ENCODE assay signal across 9 cellular contexts in the genomic region with DNA sequence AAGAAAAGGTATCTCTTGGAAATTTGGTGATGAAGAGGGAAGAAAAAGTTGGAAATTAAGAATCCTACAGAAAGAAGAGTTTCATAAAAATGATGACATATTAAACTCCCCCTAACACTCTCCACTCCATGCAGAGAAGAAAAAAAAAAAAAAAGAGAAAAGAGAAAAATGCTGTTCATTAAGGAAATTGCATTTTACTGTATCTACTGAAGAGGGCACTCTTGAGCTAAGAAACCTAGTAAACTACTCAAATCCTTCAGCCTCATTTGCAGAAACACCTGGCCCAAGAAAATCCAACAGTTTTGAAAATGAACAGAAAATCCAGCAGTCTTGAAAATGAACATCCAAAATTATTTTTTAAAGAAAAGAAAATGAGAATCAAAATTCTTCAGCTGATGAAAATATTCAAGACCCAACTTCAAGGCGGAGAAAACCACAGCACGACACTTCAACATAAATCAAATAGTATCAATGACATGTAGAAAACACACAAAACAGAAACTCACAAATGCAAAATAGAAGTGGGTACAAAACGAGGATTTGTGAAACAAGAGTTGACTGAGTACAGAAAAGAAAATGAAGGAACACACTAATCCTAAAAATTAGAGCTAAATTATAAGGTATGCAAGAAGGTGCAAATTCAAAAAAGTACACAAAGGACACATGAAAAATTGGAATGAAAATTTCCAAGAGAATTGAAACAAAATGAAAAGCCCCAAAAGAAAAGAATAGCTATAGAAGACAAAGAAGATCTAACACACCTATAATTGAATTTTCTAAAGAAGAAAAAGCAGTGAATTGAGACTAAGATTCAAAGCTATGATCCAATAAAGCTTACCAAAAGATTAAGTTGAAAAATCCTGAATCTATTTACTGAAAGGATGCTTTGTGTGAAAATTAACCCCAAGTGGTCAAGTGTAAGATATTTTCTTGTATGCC.
DNase-seq lines count a peak whose midpoint lies in the region; ATAC-seq, FAIRE-seq and TF ChIP-seq lines count a peak whose summit lies in the region.
"Had no signal": no experiment of that assay in that cellular context is flagged by ENCODE, and none has a peak within 500 bp of the region (broad histone marks: within the 10 kb centered on the region; RNA-seq: fewer than 3 reads in every experiment).

No MANE protein-coding gene starts in this region.

- H3K36me3 ChIP-seq in IMR-90 (ENCODE audit: control insufficient read depth, insufficient read depth, low read length) (no peaks in the 10 kb centered on the region), spleen (no peaks in the 10 kb centered on the region)

- no peak overlapping the region for H4K5ac ChIP-seq in IMR-90 (ENCODE audit: low read depth, low read length)

- no peak for TF ChIP-seq POLR2A in IMR-90 (IDR thresholded peaks at IDR 0.05; ENCODE audit: low read depth, low read length)
- TF ChIP-seq POLR2A in spleen (IDR thresholded peaks at IDR 0.05): no peak
- no peak for TF ChIP-seq POLR2A in GM18505 (IDR thresholded peaks at IDR 0.05; ENCODE audit: borderline replicate concordance, extremely low read depth, insufficient read depth, insufficient read length)

- H3K9me3 ChIP-seq in IMR-90 (ENCODE audit: control insufficient read depth, insufficient read depth, low read length): peaks cover 2% of the 10 kb centered on the region; the same call in 1 of the 2 replicates
- H3K9me3 ChIP-seq in spleen: peaks cover 0 to 19% (median 15%) of the 10 kb centered on the region in 8 donors

- H2AK9ac ChIP-seq in IMR-90 (replicated peaks; ENCODE audit: low read depth, low read length, poor library complexity): no peak overlapping the region

- peak; percentile 65 for TF ChIP-seq RAD21 in IMR-90 (IDR thresholded peaks at IDR 0.05; ENCODE audit: low read length)

- H2BK120ac ChIP-seq in IMR-90 (ENCODE audit: low read depth, low read length): no peak overlapping the region

- no peak overlapping the region for H3K4me3 ChIP-seq in IMR-90 (ENCODE audit: insufficient read depth, low read depth, low read length)
- H3K4me3 ChIP-seq in spleen: no peak overlapping the region
- H3K4me3 ChIP-seq: lung had no signal

- H3K4me2 ChIP-seq in IMR-90 (ENCODE audit: low read depth, low read length): no peak overlapping the region

- H3K27ac ChIP-seq in IMR-90 (ENCODE audit: insufficient read depth, low read length) (no peak overlapping the region), spleen (no peak overlapping the region)

- H3K56ac ChIP-seq in IMR-90 (ENCODE audit: extremely low read depth, insufficient read depth, low read length): no peak overlapping the region

- peak; percentile 88 for FAIRE-seq in D721Med (lab: Jason Lieb, UNC)

- H2AK5ac ChIP-seq in IMR-90 (ENCODE audit: low read depth, low read length): no peak overlapping the region

- intact Hi-C loops in IMR-90 (cut with micrococcal nuclease) (loop anchor here (1.0 to 5.0 kb wide), 2 partner anchors 451 to 711 kb away; no protein-coding TSS in a partner anchor), spleen (cut with DNase I; ENCODE audit: low total_unique reads) (no loop called here)

- dilution Hi-C loops in IMR-90 (cut with HindIII; ENCODE audit: low sequenced_read_pairs, unreplicated experiment): no loop called here

- no peak overlapping the region for H4K8ac ChIP-seq in IMR-90 (ENCODE audit: low read depth in 2 of 2, low read length in 2 of 2)

- no peak for DNase-seq in D721Med (ENCODE audit: insufficient read length, low spot score)
- DNase-seq in IMR-90: peak; percentile 37
- DNase-seq in OCI-M1 (lab: John Stamatoyannopoulos, UW): peak; percentile 83
- DNase-seq in fibroblast of gingiva (ENCODE audit: low read depth): peak; percentile 46
- no peak for DNase-seq in spleen
- no peak for DNase-seq in effector CD4-positive, alpha-beta T cell
- DNase-seq in stimulated activated naive CD4-positive, alpha-beta T cell treated with Interleukin-2 at 50 U/mL for 16 hours (lab: John Stamatoyannopoulos, UW): no peak

- H4K91ac ChIP-seq in IMR-90 (ENCODE audit: insufficient read depth, low read depth, low read length): no peak overlapping the region

- H3K27me3 ChIP-seq in IMR-90 (ENCODE audit: control insufficient read depth, insufficient read depth, low read length) (no peaks in the 10 kb centered on the region), spleen (replicated peaks in 1 of 7) (peaks cover 0 to 4% (median 0%) of the 10 kb centered on the region in 7 donors)

- in situ Hi-C loops in IMR-90 (cut with MboI; ENCODE audit: low sequenced_read_pairs): no loop called here

- no peaks in the 10 kb centered on the region for H3K9me1 ChIP-seq in IMR-90 (ENCODE audit: insufficient read depth, low read length)

- no peak overlapping the region for H2BK15ac ChIP-seq in IMR-90 (ENCODE audit: low read depth, low read length)

- H3K23ac ChIP-seq in IMR-90 (ENCODE audit: low read depth, low read length): no peak overlapping the region

- no peak overlapping the region for H2BK20ac ChIP-seq in IMR-90 (ENCODE audit: low read depth, low read length)

- H3K18ac ChIP-seq in IMR-90 (ENCODE audit: low read depth, low read length): no peak overlapping the region

- peak; percentile 61 for TF ChIP-seq CTCF in D721Med (IDR thresholded peaks at IDR 0.05; ENCODE audit: insufficient read depth, missing control alignments)
- TF ChIP-seq CTCF in IMR-90 (conservative IDR thresholded peaks at IDR 0.05; ENCODE audit: low read depth, low read length): peak; percentile 52
- peak in 9 of 11 experiments; percentile 15 to 57 (median 45) for TF ChIP-seq CTCF in spleen (IDR thresholded peaks at IDR 0.05 in 8 of 11, conservative IDR thresholded peaks at IDR 0.05 in 3 of 11)

- H3K79me1 ChIP-seq in IMR-90 (ENCODE audit: low read depth in 1 of 2, low read length in 2 of 2): no peaks in the 10 kb centered on the region

- no peak overlapping the region for H3K4ac ChIP-seq in IMR-90 (ENCODE audit: low read depth, low read length)

- no peaks in the 10 kb centered on the region for H3K4me1 ChIP-seq in IMR-90 (ENCODE audit: control insufficient read depth, insufficient read depth, low read length)
- no peaks in the 10 kb centered on the region for H3K4me1 ChIP-seq in spleen

- no peak overlapping the region for H3K14ac ChIP-seq in IMR-90 (replicated peaks; ENCODE audit: low read depth, low read length)

- no CpG with 5 or more reads among the region's 3 CpGs for WGBS in IMR-90 (ENCODE audit: extremely low coverage in 2 of 2, insufficient read length in 1 of 2), 2 experiments
- 51 to 87% (median 80%) methylated on average over 3 of the region's 3 CpGs for WGBS in spleen, 5 donors

- no peaks in the 10 kb centered on the region for H4K20me1 ChIP-seq in IMR-90 (ENCODE audit: insufficient read depth, low read length)

- ATAC-seq in IMR-90 (ENCODE audit: low read depth): no peak
- no peak for ATAC-seq in GM18505 (IDR thresholded peaks at IDR 0.05; ENCODE audit: unreplicated experiment)

- H3K9ac ChIP-seq in IMR-90 (ENCODE audit: low read depth, low read length): no peak overlapping the region

- H2BK5ac ChIP-seq in IMR-90 (ENCODE audit: low read depth, low read length, poor library complexity, severe bottlenecking): no peak overlapping the region

- CTCF ChIA-PET in IMR-90 (lab: Yijun Ruan, JAX): interaction anchor here (0.6 to 2.4 kb wide), 8 partner anchors 18 to 758 kb away, joined by 3 to 20 read pairs (median 3); no protein-coding TSS in a partner anchor

- POLR2A ChIA-PET in IMR-90 (lab: Charles Lee; ENCODE audit: unreplicated experiment): no interaction called here

- BruUV-seq in IMR-90 (replicated peaks; lab: Mats Ljungman, UMichigan): no TSS peak

- no peak overlapping the region for H2AFZ ChIP-seq in IMR-90 (replicated peaks; ENCODE audit: low read length, poor library complexity)

TF ChIP-seq in IMR-90, 13 proteins besides CTCF, POLR2A, EP300 and RAD21:
- TF ChIP-seq RCOR1 (IDR thresholded peaks at IDR 0.05; ENCODE audit: insufficient replicate concordance, low read length) (no peak), MXI1 (IDR thresholded peaks at IDR 0.05; ENCODE audit: borderline replicate concordance, low read depth, low read length) (no peak), SMC3 (IDR thresholded peaks at IDR 0.05; ENCODE audit: low read depth, low read length) (peak; percentile 62), CEBPB (IDR thresholded peaks at IDR 0.05; ENCODE audit: low read depth, low read length) (no peak), FOS (IDR thresholded peaks at IDR 0.05; ENCODE audit: low read depth, low read length) (no peak)

Comparison
In these comparisons a context has a peak if more than half of its experiments do, and no peak if none do; other contexts are left out.
1. DNase-seq: peak in IMR-90 (single experiment), OCI-M1 (single experiment) and fibroblast of gingiva (single experiment); none in D721Med (single experiment), spleen (single experiment), effector CD4-positive, alpha-beta T cell (single experiment) and stimulated activated naive CD4-positive, alpha-beta T cell treated with Interleukin-2 at 50 U/mL for 16 hours (single experiment).
2. Peak in every context shown above with its lines, with median percentiles within 50 percentile points of each other: CTCF ChIP-seq.